ENCODE assay signal across 13 cellular contexts in the genomic region with DNA sequence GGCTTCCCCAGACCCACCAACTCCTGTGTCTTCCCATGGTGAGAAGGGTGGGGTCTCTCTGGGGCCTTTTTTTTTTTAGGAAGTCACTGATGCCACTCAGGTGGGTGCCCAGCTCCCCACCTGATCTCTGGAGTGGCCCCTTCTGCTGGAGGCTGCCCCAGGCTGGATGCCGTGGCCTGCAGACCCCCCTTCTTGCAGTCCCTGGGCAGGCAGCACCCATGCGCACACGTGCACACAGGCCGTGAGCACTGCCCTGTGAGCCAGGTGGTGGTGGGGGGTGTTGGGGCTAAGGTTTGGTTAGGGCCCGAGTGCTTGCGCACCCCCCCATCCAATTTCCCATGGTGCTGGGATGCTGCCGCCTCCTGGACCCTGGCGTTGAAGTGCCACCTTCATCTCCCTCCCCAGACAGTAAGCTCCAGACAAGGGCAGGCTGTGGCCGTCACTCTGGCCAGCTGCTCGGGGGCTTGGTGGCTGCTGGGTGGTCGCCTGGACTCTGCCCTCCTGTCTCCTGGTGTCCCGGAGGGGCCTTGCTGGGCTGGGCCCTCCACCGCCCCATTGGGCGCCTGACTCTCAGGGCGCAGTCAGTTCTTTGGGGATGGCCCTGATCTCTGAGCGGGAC. TPM values are rescaled to one million over a fixed set of nuclear protein-coding genes. Genes with fewer than 3 reads are reported as not detected.
DNase-seq lines count a peak whose midpoint lies in the region; ATAC-seq and TF ChIP-seq lines count a peak whose summit lies in the region.
"Had no signal": no experiment of that assay in that cellular context is flagged by ENCODE, and none has a peak within 500 bp of the region (broad histone marks: within the 10 kb centered on the region; RNA-seq: fewer than 3 reads in every experiment).

No MANE protein-coding gene starts in this region.

- H3K9me3 Mint-ChIP-seq in chondrocyte (ENCODE audit: low read depth): no peaks in the 10 kb centered on the region
- H3K9me3 Mint-ChIP-seq in stimulated activated effector memory CD8-positive, alpha-beta T cell treated with anti-CD3 and anti-CD28 coated beads, Interleukin-12 subunit alpha, Interleukin-12 subunit beta, amount 100 ng/mL, for 72 hours: no peaks in the 10 kb centered on the region
- H3K9me3 Mint-ChIP-seq in T-helper 2 cell treated with Interferon-gamma antibody and Interleukin-4, amounts not matched to agents 5 μg/mL and 100 μg/mL, for 36 hours: no peaks in the 10 kb centered on the region
- H3K9me3 Mint-ChIP-seq: IgD-negative memory B cell had no signal

- peak overlapping the region; percentile 94 for H3K27ac Mint-ChIP-seq in chondrocyte (ENCODE audit: unreplicated experiment)
- H3K27ac Mint-ChIP-seq in stimulated activated effector memory CD8-positive, alpha-beta T cell treated with anti-CD3 and anti-CD28 coated beads, Interleukin-12 subunit alpha, Interleukin-12 subunit beta, amount 100 ng/mL, for 72 hours: peak overlapping the region; percentile 78
- no peak overlapping the region for H3K27ac Mint-ChIP-seq in T-helper 2 cell treated with Interferon-gamma antibody and Interleukin-4, amounts not matched to agents 5 μg/mL and 100 μg/mL, for 36 hours

- TF ChIP-seq CTCF in HEK293 (tag by site-specific recombination; IDR thresholded peaks at IDR 0.05): no peak
- TF ChIP-seq CTCF in chondrocyte (IDR thresholded peaks at IDR 0.05): no peak
- TF ChIP-seq CTCF in lung (IDR thresholded peaks at IDR 0.05; ENCODE audit: control extremely low read depth, extremely low read depth): no peak

- H3K4me3 ChIP-seq in HEK293 (ENCODE audit: low read depth, low read length): no peak overlapping the region
- H3K4me3 ChIP-seq in lung: no peak overlapping the region
- H3K4me3 ChIP-seq: GM12878 had no signal

- peaks cover 61% of the 10 kb centered on the region for H3K4me1 Mint-ChIP-seq in chondrocyte (ENCODE audit: low read depth)
- H3K4me1 Mint-ChIP-seq in stimulated activated effector memory CD8-positive, alpha-beta T cell treated with anti-CD3 and anti-CD28 coated beads, Interleukin-12 subunit alpha, Interleukin-12 subunit beta, amount 100 ng/mL, for 72 hours: peaks cover 47% of the 10 kb centered on the region
- H3K4me1 Mint-ChIP-seq in T-helper 2 cell treated with Interferon-gamma antibody and Interleukin-4, amounts not matched to agents 5 μg/mL and 100 μg/mL, for 36 hours (ENCODE audit: low read depth): peaks cover 22% of the 10 kb centered on the region

- H3K36me3 ChIP-seq in HEK293 (ENCODE audit: control insufficient read depth in 2 of 2, insufficient read depth in 1 of 2, low read length in 2 of 2) (peaks cover 0 to 38% of the 10 kb centered on the region in 2 experiments; a peak in 2 of 3 replicates), lung (ENCODE audit: control insufficient read depth in 2 of 2, insufficient read depth in 2 of 2, low read length in 2 of 2) (peaks cover 0 to 4% of the 10 kb centered on the region in 2 donors)

- ATAC-seq in lung (ENCODE audit: insufficient read depth, low FRiP score): no peak
- ATAC-seq in stimulated activated effector memory CD8-positive, alpha-beta T cell treated with anti-CD3 and anti-CD28 coated beads, Interleukin-12 subunit alpha, Interleukin-12 subunit beta, amount 100 ng/mL, for 72 hours: no peak
- ATAC-seq in HG02642 (IDR thresholded peaks at IDR 0.05; ENCODE audit: poor library complexity, unreplicated experiment): no peak
- no peak for ATAC-seq in HG03139 (IDR thresholded peaks at IDR 0.05; ENCODE audit: unreplicated experiment)
- ATAC-seq in GM18861 (IDR thresholded peaks at IDR 0.05; ENCODE audit: unreplicated experiment): no peak
- ATAC-seq: GM12878 had no signal

- peak overlapping the region; percentile 46 for H3K4me3 Mint-ChIP-seq in chondrocyte (ENCODE audit: unreplicated experiment)
- no peak overlapping the region for H3K4me3 Mint-ChIP-seq in stimulated activated effector memory CD8-positive, alpha-beta T cell treated with anti-CD3 and anti-CD28 coated beads, Interleukin-12 subunit alpha, Interleukin-12 subunit beta, amount 100 ng/mL, for 72 hours
- H3K4me3 Mint-ChIP-seq in T-helper 2 cell treated with Interferon-gamma antibody and Interleukin-4, amounts not matched to agents 5 μg/mL and 100 μg/mL, for 36 hours: no peak overlapping the region

- CTCF ChIA-PET in HEK293 (lab: Yijun Ruan, JAX): interaction anchor here (0.6 kb wide), 1 partner anchor 141 kb away, joined by 3 read pairs; no protein-coding TSS in a partner anchor

- H3K4me1 ChIP-seq in HEK293 (ENCODE audit: control insufficient read depth, insufficient read depth, low read length) (peaks cover 4% of the 10 kb centered on the region; the same call in 1 of the 2 replicates), lung (ENCODE audit: control insufficient read depth in 2 of 2, insufficient read depth in 2 of 2, low read length in 2 of 2) (peaks cover 22 to 61% of the 10 kb centered on the region in 2 donors)

- H3K27me3 ChIP-seq in lung (ENCODE audit: control insufficient read depth, insufficient read depth): no peaks in the 10 kb centered on the region

- H3K9me3 ChIP-seq in HEK293 (ENCODE audit: control insufficient read depth, insufficient read depth, low read depth, low read length) (no peaks in the 10 kb centered on the region), lung (ENCODE audit: control insufficient read depth in 2 of 2, insufficient read depth in 1 of 2, low read length in 1 of 2) (no peaks in the 10 kb centered on the region)

- H3K27me3 Mint-ChIP-seq in chondrocyte (ENCODE audit: low read depth): no peaks in the 10 kb centered on the region
- H3K27me3 Mint-ChIP-seq in T-helper 2 cell treated with Interferon-gamma antibody and Interleukin-4, amounts not matched to agents 5 μg/mL and 100 μg/mL, for 36 hours (ENCODE audit: low read depth): no peaks in the 10 kb centered on the region
- H3K27me3 Mint-ChIP-seq: IgD-negative memory B cell had no signal

- WGBS in lung, 2 donors: 51 to 60% methylated on average over 15 to 16 of the region's 16 CpGs

- peak overlapping the region; percentile 36; the same call in 1 of the 2 replicates for H3K27ac ChIP-seq in HEK293 (ENCODE audit: extremely low read depth, low read depth, low read length)
- H3K27ac ChIP-seq in lung (ENCODE audit: low read depth in 1 of 2, low read length in 1 of 2): peak overlapping the region; percentile 10 to 89

- peaks cover 3% of the 10 kb centered on the region for H3K36me3 Mint-ChIP-seq in chondrocyte (ENCODE audit: low read depth)
- H3K36me3 Mint-ChIP-seq in stimulated activated effector memory CD8-positive, alpha-beta T cell treated with anti-CD3 and anti-CD28 coated beads, Interleukin-12 subunit alpha, Interleukin-12 subunit beta, amount 100 ng/mL, for 72 hours: no peaks in the 10 kb centered on the region
- H3K36me3 Mint-ChIP-seq in T-helper 2 cell treated with Interferon-gamma antibody and Interleukin-4, amounts not matched to agents 5 μg/mL and 100 μg/mL, for 36 hours (ENCODE audit: low read depth): peaks cover 14% of the 10 kb centered on the region
- H3K36me3 Mint-ChIP-seq: IgD-negative memory B cell had no signal

- DNase-seq in chondrocyte (ENCODE audit: low spot score) (no peak), lung (ENCODE audit: low spot score) (no peak)
- no peak for DNase-seq in stimulated activated effector memory CD8-positive, alpha-beta T cell treated with anti-CD3 and anti-CD28 coated beads, Interleukin-12 subunit alpha, Interleukin-12 subunit beta, amount 100 ng/mL, for 72 hours (ENCODE audit: low spot score in 2 of 2)
- no peak for DNase-seq in T-helper 2 cell treated with Interferon-gamma antibody and Interleukin-4, amounts not matched to agents 5 μg/mL and 100 μg/mL, for 36 hours (ENCODE audit: low spot score)
- DNase-seq: NCI-H187 treated with DMSO at 0.1 percent for 48 hours; stimulated activated CD4-positive, alpha-beta T cell treated with anti-CD3 and anti-CD28 coated beads, Interleukin-12 subunit alpha, Interleukin-12 subunit beta, amount 100 ng/mL, for 4 hours; T-helper 9 cell had no signal

- POLR2A ChIA-PET in HEK293 (lab: Yijun Ruan, JAX): interaction anchor here (0.6 kb wide), 1 partner anchor 29 kb away, joined by 3 read pairs; no protein-coding TSS in a partner anchor

TF ChIP-seq in HEK293, 187 proteins besides CTCF, POLR2A, EP300 and RAD21 (continues in another document):
- TF ChIP-seq ZNF521 (tag by site-specific recombination; IDR thresholded peaks at IDR 0.05) (no peak), ZNF121 (tag by site-specific recombination; IDR thresholded peaks at IDR 0.05) (no peak), ZNF416 (tag by site-specific recombination; IDR thresholded peaks at IDR 0.05) (no peak), ZNF155 (tag by site-specific recombination; IDR thresholded peaks at IDR 0.05) (no peak), ZNF473 (tag by site-specific recombination; IDR thresholded peaks at IDR 0.05) (no peak), ZNF596 (tag by site-specific recombination; IDR thresholded peaks at IDR 0.05) (no peak), ZNF544 (tag by site-specific recombination; IDR thresholded peaks at IDR 0.05) (no peak), HOXA7 (CRISPR knock-in tag; IDR thresholded peaks at IDR 0.05; ENCODE audit: borderline replicate concordance) (no peak), BCL11A (tag by site-specific recombination; IDR thresholded peaks at IDR 0.05; ENCODE audit: low read depth) (no peak), ZNF654 (tag by site-specific recombination; IDR thresholded peaks at IDR 0.05; ENCODE audit: low read depth) (no peak), ZNF302 (tag by site-specific recombination; IDR thresholded peaks at IDR 0.05; ENCODE audit: low read depth) (no peak), ZNF600 (tag by site-specific recombination; IDR thresholded peaks at IDR 0.05) (no peak)
- TF ChIP-seq, protein P1, sequence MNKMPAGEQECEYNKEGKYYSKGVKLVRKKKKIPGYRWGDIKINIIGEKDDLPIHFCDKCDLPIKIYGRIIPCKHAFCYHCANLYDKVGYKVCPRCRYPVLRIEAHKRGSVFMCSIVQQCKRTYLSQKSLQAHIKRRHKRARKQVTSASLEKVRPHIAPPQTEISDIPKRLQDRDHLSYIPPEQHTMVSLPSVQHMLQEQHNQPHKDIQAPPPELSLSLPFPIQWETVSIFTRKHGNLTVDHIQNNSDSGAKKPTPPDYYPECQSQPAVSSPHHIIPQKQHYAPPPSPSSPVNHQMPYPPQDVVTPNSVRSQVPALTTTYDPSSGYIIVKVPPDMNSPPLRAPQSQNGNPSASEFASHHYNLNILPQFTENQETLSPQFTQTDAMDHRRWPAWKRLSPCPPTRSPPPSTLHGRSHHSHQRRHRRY (tag by site-specific recombination; IDR thresholded peaks at IDR 0.05): no peak

RNA-seq across cellular contexts. Expression of gene SKI, which starts 50.6 kb away (rescaled TPM):
- total RNA-seq in chondrocyte (112 to 135 TPM (median 116 TPM) in 3 replicates), lung (10 to 100 TPM; 47.7 to 90.7 TPM)
- polyA plus RNA-seq in lung: 10 to 100 TPM; 17.1 to 33.8 TPM
